In genomic region chr21:38290809-38291208, GRCh38 we compare ENCODE assay signal across 11 cellular contexts. TPM values are rescaled to one million over a fixed set of nuclear protein-coding genes. Genes with fewer than 3 reads are reported as not detected.
"Had no signal": no experiment of that assay in that cellular context is flagged by ENCODE, and none has a peak within 500 bp of the region (broad histone marks: within the 10 kb centered on the region; RNA-seq: fewer than 3 reads in every experiment).

No MANE protein-coding gene starts in this region.

- H3K4me3 ChIP-seq: ascending aorta, colonic mucosa, ovary, tibial artery, vagina had no signal

- H3K4me3 Mint-ChIP-seq: activated CD4-positive, alpha-beta memory T cell treated with anti-CD3 and anti-CD28 coated beads, Interleukin-2, amount 10 ng/mL, durations not matched to agents 7 days and 5 days; nephron progenitor cell had no signal

- H3K27ac ChIP-seq: ascending aorta, colonic mucosa, ovary, tibial artery, vagina had no signal

- H3K9me3 ChIP-seq: ascending aorta, colonic mucosa, ovary, tibial artery, vagina had no signal

- H3K4me1 Mint-ChIP-seq: activated CD4-positive, alpha-beta memory T cell treated with anti-CD3 and anti-CD28 coated beads, Interleukin-2, amount 10 ng/mL, durations not matched to agents 7 days and 5 days had no signal

- DNase-seq: activated CD4-positive, alpha-beta memory T cell treated with anti-CD3 and anti-CD28 coated beads, Interleukin-2, amount 10 ng/mL, durations not matched to agents 7 days and 5 days; activated gamma-delta T cell; activated T-cell treated with anti-CD3 and anti-CD28 coated beads, Interleukin-2, amount 50 U/mL, for 48 hours; colonic mucosa; effector memory CD4-positive, alpha-beta T cell; hypothalamus; nephron progenitor cell; ovary; tibial artery had no signal

- H3K9me3 Mint-ChIP-seq: activated CD4-positive, alpha-beta memory T cell treated with anti-CD3 and anti-CD28 coated beads, Interleukin-2, amount 10 ng/mL, durations not matched to agents 7 days and 5 days had no signal

- H3K4me1 ChIP-seq: colonic mucosa had no signal

- H3K36me3 ChIP-seq: ascending aorta, colonic mucosa, ovary, tibial artery, vagina had no signal

- H3K27ac Mint-ChIP-seq: activated CD4-positive, alpha-beta memory T cell treated with anti-CD3 and anti-CD28 coated beads, Interleukin-2, amount 10 ng/mL, durations not matched to agents 7 days and 5 days; nephron progenitor cell had no signal

- H3K27me3 ChIP-seq: ascending aorta, colonic mucosa, ovary, tibial artery, vagina had no signal

- H3K27me3 Mint-ChIP-seq: activated CD4-positive, alpha-beta memory T cell treated with anti-CD3 and anti-CD28 coated beads, Interleukin-2, amount 10 ng/mL, durations not matched to agents 7 days and 5 days had no signal

RNA-seq across cellular contexts. Expression of gene KCNJ15, which starts 34.0 kb away (rescaled TPM):
- total RNA-seq: activated CD4-positive, alpha-beta memory T cell treated with anti-CD3 and anti-CD28 coated beads, Interleukin-2, amount 10 ng/mL, durations not matched to agents 7 days and 5 days had no signal
